28 cellular contexts compared by ENCODE assay signal in the genomic region with DNA sequence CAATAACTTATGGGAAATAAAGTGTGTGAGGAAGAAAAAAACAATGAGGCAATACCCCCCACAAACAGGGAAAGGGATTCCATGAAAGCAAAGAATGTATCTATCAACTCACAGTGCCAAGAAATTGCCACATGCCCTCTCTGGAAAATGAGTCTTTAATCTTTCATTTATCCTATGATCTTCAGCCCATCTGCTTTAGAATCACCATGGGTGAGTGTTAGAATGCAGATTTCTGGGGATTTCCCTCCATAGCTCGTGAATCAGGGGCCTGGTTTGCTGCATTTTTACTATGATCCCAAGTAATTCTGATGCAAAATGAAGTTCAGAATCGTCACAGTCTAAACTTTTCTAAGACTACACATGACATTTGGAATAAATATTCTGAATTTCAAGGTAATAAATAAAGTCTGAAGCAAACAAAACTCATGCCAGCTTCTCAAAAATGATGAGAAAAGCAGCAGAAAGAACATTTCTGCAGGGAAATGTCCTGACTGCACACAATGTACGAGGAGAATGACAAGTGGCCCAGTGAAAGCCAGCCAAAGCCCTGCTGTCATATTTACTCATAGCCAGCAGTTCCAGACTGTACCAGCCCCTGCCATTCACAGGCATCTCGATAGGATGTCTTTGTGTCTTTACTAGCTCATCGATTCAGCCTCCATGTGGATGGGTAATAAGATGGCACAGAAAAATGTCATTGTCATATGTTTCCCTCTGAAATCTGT.
DNase-seq lines count a peak whose midpoint lies in the region; ATAC-seq and FAIRE-seq lines count a peak whose summit lies in the region.
"Had no signal": no experiment of that assay in that cellular context is flagged by ENCODE, and none has a peak within 500 bp of the region (broad histone marks: within the 10 kb centered on the region; RNA-seq: fewer than 3 reads in every experiment).

No MANE protein-coding gene starts in this region.

- no peak for FAIRE-seq in HTR-8/SVneo (lab: Jason Lieb, UNC)
- FAIRE-seq: keratinocyte, pancreas had no signal

- peaks cover 19% of the 10 kb centered on the region for H3K36me3 Mint-ChIP-seq in memory B cell

- H3K27ac ChIP-seq in caudate nucleus (ENCODE audit: low read depth, low read length): peak overlapping the region; percentile 97
- peak overlapping the region; percentile 94 for H3K27ac ChIP-seq in substantia nigra (ENCODE audit: low read depth, low read length, poor library complexity, severe bottlenecking)
- H3K27ac ChIP-seq: pancreas, right lobe of liver, uterus had no signal

- no peak overlapping the region for H3K4me3 Mint-ChIP-seq in memory B cell
- H3K4me3 Mint-ChIP-seq: activated naive CD4-positive, alpha-beta T cell treated with anti-CD3 and anti-CD28 coated beads, Interleukin-2, amount 10 ng/mL, durations not matched to agents 7 days and 5 days; activated T-cell treated with anti-CD3 and anti-CD28 coated beads, Interleukin-2, amount 50 U/mL, for 72 hours; CD8-positive, alpha-beta T cell; naive thymus-derived CD8-positive, alpha-beta T cell had no signal

- peaks cover 49% of the 10 kb centered on the region for H3K4me1 Mint-ChIP-seq in memory B cell

- in situ Hi-C loops in G401 (cut with HindIII; ENCODE audit: low sequenced_read_pairs): no loop called here

- no peak for ATAC-seq in memory B cell (ENCODE audit: low read depth)
- ATAC-seq: activated T-cell treated with anti-CD3 and anti-CD28 coated beads, Interleukin-2, amount 50 U/mL, for 72 hours; CD8-positive, alpha-beta T cell; naive thymus-derived CD8-positive, alpha-beta T cell; pancreas; PC-3; right lobe of liver had no signal

- H3K9me3 Mint-ChIP-seq in memory B cell: peaks cover 2% of the 10 kb centered on the region
- H3K9me3 Mint-ChIP-seq: activated naive CD4-positive, alpha-beta T cell treated with anti-CD3 and anti-CD28 coated beads, Interleukin-2, amount 10 ng/mL, durations not matched to agents 7 days and 5 days; activated T-cell treated with anti-CD3 and anti-CD28 coated beads, Interleukin-2, amount 50 U/mL, for 72 hours; CD8-positive, alpha-beta T cell; naive thymus-derived CD8-positive, alpha-beta T cell had no signal

- peak; percentile 68 for DNase-seq in G401 (ENCODE audit: low spot score)
- DNase-seq in caudate nucleus (lab: John Stamatoyannopoulos, UW): peak in 56 of 61 donors; percentile 11 to 95 (median 74)
- no peak for DNase-seq in memory B cell (ENCODE audit: low spot score in 2 of 2)
- peak in 44 of 49 donors; percentile 21 to 91 (median 72) for DNase-seq in substantia nigra (lab: John Stamatoyannopoulos, UW)
- DNase-seq in HUDEP-2 (lab: John Stamatoyannopoulos, UW; ENCODE audit: unreplicated experiment in 76 of 76): no peak
- no peak for DNase-seq in HTR-8/SVneo (ENCODE audit: insufficient read length, low spot score)
- no peak for DNase-seq in ecto neural progenitor cell (ENCODE audit: low spot score)
- DNase-seq: activated CD8-positive, alpha-beta memory T cell treated with anti-CD3 and anti-CD28 coated beads for 24 hours; activated naive CD4-positive, alpha-beta T cell treated with anti-CD3 and anti-CD28 coated beads, Interleukin-2, amount 10 ng/mL, durations not matched to agents 7 days and 5 days; activated T-cell treated with anti-CD3 and anti-CD28 coated beads, Interleukin-2, amount 50 U/mL, for 72 hours; aorta; CD8-positive, alpha-beta T cell; central memory CD4-positive, alpha-beta T cell; DMS53; effector CD4-positive, alpha-beta T cell; erythroblast; foreskin melanocyte; GF-D8; mammary epithelial cell; naive thymus-derived CD8-positive, alpha-beta T cell; NCI-H1417; NCI-H69; pancreas; PC-3; right lobe of liver; SHP77 treated with DMSO at 0.1 percent for 48 hours; uterus had no signal

- peak overlapping the region; percentile 82 for H3K27ac Mint-ChIP-seq in memory B cell
- H3K27ac Mint-ChIP-seq: activated naive CD4-positive, alpha-beta T cell treated with anti-CD3 and anti-CD28 coated beads, Interleukin-2, amount 10 ng/mL, durations not matched to agents 7 days and 5 days; activated T-cell treated with anti-CD3 and anti-CD28 coated beads, Interleukin-2, amount 50 U/mL, for 72 hours; CD8-positive, alpha-beta T cell had no signal

- no peaks in the 10 kb centered on the region for H3K27me3 Mint-ChIP-seq in memory B cell
- H3K27me3 Mint-ChIP-seq: activated naive CD4-positive, alpha-beta T cell treated with anti-CD3 and anti-CD28 coated beads, Interleukin-2, amount 10 ng/mL, durations not matched to agents 7 days and 5 days; naive thymus-derived CD8-positive, alpha-beta T cell had no signal

Comparison
In these comparisons a context has a peak if more than half of its experiments do, and no peak if none do; other contexts are left out.
1. DNase-seq: peak in G401 (single experiment), caudate nucleus (56 of 61) and substantia nigra (44 of 49); none in memory B cell (0 of 2), HUDEP-2 (0 of 76), HTR-8/SVneo (single experiment) and ecto neural progenitor cell (single experiment).